ENCODE assay signal across 14 cellular contexts in genomic region chr3:52305926-52306325, GRCh38.
"Had no signal": no experiment of that assay in that cellular context is flagged by ENCODE, and none has a peak within 500 bp of the region (broad histone marks: within the 10 kb centered on the region; RNA-seq: fewer than 3 reads in every experiment).

No MANE protein-coding gene starts in this region.

- H3K27me3 Mint-ChIP-seq: activated naive CD8-positive, alpha-beta T cell treated with anti-CD3 and anti-CD28 coated beads for 36 hours had no signal

- H3K9me3 Mint-ChIP-seq: activated naive CD8-positive, alpha-beta T cell treated with anti-CD3 and anti-CD28 coated beads for 36 hours; activated T-cell treated with anti-CD3 and anti-CD28 coated beads, Interleukin-2, amount 50 U/mL, for 4 hours; nephron; T-helper 2 cell treated with Interferon-gamma antibody and Interleukin-4, amounts not matched to agents 5 μg/mL and 100 μg/mL, for 36 hours had no signal

- H3K9me3 ChIP-seq: gastroesophageal sphincter, thyroid gland had no signal

- H3K27ac Mint-ChIP-seq: activated naive CD8-positive, alpha-beta T cell treated with anti-CD3 and anti-CD28 coated beads for 36 hours; T-helper 2 cell treated with Interferon-gamma antibody and Interleukin-4, amounts not matched to agents 5 μg/mL and 100 μg/mL, for 36 hours had no signal

- H3K36me3 ChIP-seq: thyroid gland had no signal

- DNase-seq: activated CD4-positive, alpha-beta T cell treated with anti-CD3 and anti-CD28 coated beads, Interleukin-2, amount 50 U/mL, for 4 hours; activated gamma-delta T cell; activated naive CD8-positive, alpha-beta T cell treated with anti-CD3 and anti-CD28 coated beads for 36 hours; activated T-cell treated with anti-CD3 and anti-CD28 coated beads, Interleukin-2, amount 50 U/mL, for 4 hours; effector CD4-positive, alpha-beta T cell; stimulated activated CD4-positive, alpha-beta T cell treated with anti-CD3 and anti-CD28 coated beads, Interleukin-2, amount 100 ng/mL, for 48 hours; stimulated activated CD8-positive, alpha-beta memory T cell treated with anti-CD3 and anti-CD28 coated beads, Interleukin-4, amount 100 ng/mL, for 48 hours; thyroid gland had no signal

- H3K27me3 ChIP-seq: gastroesophageal sphincter, hepatocyte, thyroid gland had no signal

- H3K4me3 ChIP-seq: gastroesophageal sphincter, hepatocyte, thyroid gland had no signal

- H3K27ac ChIP-seq: epithelial cell of prostate, gastroesophageal sphincter, hepatocyte, thyroid gland had no signal

- ATAC-seq: activated CD4-positive, CD25-positive, alpha-beta regulatory T cell treated with anti-CD3 and anti-CD28 coated beads, Interleukin-2, amount 50 U/mL, for 24 hours; activated T-cell treated with anti-CD3 and anti-CD28 coated beads, Interleukin-2, amount 50 U/mL, for 4 hours; gastroesophageal sphincter had no signal

- H3K4me3 Mint-ChIP-seq: activated naive CD8-positive, alpha-beta T cell treated with anti-CD3 and anti-CD28 coated beads for 36 hours; activated T-cell treated with anti-CD3 and anti-CD28 coated beads, Interleukin-2, amount 50 U/mL, for 4 hours; nephron; T-helper 2 cell treated with Interferon-gamma antibody and Interleukin-4, amounts not matched to agents 5 μg/mL and 100 μg/mL, for 36 hours had no signal

- H3K4me1 ChIP-seq: gastroesophageal sphincter, thyroid gland had no signal
